25 cellular contexts compared by ENCODE assay signal in the genomic region with DNA sequence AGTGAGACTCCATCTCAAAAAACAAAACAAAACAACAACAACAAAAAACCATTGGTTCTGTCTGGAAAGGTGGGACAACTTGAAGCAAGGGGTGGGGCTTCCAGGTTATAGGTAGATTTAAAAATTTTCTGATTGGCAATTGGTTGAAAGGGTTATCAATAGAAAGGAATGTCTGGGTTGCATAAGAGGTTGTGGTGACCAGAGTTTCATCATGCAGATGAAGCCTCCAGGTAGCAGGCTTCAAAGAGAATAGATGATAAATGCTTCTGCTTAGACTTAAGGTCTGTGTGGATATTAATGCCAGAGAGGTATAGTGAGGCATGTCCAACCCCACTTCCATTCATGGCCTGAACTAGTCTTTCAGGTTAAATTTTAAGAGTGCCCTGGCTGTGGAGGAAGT.
"Had no signal": no experiment of that assay in that cellular context is flagged by ENCODE, and none has a peak within 500 bp of the region (broad histone marks: within the 10 kb centered on the region; RNA-seq: fewer than 3 reads in every experiment).

No MANE protein-coding gene starts in this region.

- H3K27ac ChIP-seq: dorsolateral prefrontal cortex, epithelial cell of prostate, gastrocnemius medialis, neutrophil, thyroid gland, vagina had no signal

- H3K9me3 ChIP-seq: gastrocnemius medialis, mucosa of descending colon, neutrophil, pancreas, suprapubic skin, thyroid gland, vagina had no signal

- ATAC-seq: esophagus mucosa; gastrocnemius medialis; left lobe of liver; natural killer cell treated with Interleukin-12 subunit alpha and Interleukin-12 subunit beta and Interleukin-15 and Interleukin-18, amount 100 ng/mL, for 72 hours; stimulated activated naive CD8-positive, alpha-beta T cell treated with anti-CD3 and anti-CD28 coated beads, Interleukin-15, amount 100 ng/mL, for 72 hours had no signal

- H3K4me1 ChIP-seq: pancreas had no signal

- H3K36me3 ChIP-seq: gastrocnemius medialis, neutrophil, pancreas, suprapubic skin, thyroid gland, vagina had no signal

- H2AFZ ChIP-seq: hepatocyte had no signal

- H3K27me3 ChIP-seq: dorsolateral prefrontal cortex, gastrocnemius medialis, hepatocyte, pancreas, suprapubic skin, thyroid gland, vagina had no signal

- FAIRE-seq: kidney, pancreas, small intestine had no signal

- H3K4me3 ChIP-seq: gastrocnemius medialis, hepatocyte, mucosa of descending colon, pancreas, suprapubic skin, thyroid gland, vagina had no signal

- DNase-seq: dorsolateral prefrontal cortex; effector CD4-positive, alpha-beta T cell; foreskin fibroblast; gastrocnemius medialis; head of caudate nucleus; kidney; mesenchymal stem cell; mucosa of descending colon; naive B cell; pancreas; retina; small intestine; stimulated activated CD4-positive, alpha-beta T cell treated with anti-CD3 and anti-CD28 coated beads, Interleukin-15, amount 100 ng/mL, for 24 hours; stimulated activated CD4-positive, alpha-beta T cell treated with anti-CD3 and anti-CD28 coated beads, Interleukin-2, amount 100 ng/mL, for 48 hours; stimulated activated naive CD4-positive, alpha-beta T cell; stimulated activated naive CD8-positive, alpha-beta T cell treated with anti-CD3 and anti-CD28 coated beads, Interleukin-15, amount 100 ng/mL, for 72 hours; thyroid gland had no signal
